ENCODE assay signal across 11 cellular contexts in the genomic region with DNA sequence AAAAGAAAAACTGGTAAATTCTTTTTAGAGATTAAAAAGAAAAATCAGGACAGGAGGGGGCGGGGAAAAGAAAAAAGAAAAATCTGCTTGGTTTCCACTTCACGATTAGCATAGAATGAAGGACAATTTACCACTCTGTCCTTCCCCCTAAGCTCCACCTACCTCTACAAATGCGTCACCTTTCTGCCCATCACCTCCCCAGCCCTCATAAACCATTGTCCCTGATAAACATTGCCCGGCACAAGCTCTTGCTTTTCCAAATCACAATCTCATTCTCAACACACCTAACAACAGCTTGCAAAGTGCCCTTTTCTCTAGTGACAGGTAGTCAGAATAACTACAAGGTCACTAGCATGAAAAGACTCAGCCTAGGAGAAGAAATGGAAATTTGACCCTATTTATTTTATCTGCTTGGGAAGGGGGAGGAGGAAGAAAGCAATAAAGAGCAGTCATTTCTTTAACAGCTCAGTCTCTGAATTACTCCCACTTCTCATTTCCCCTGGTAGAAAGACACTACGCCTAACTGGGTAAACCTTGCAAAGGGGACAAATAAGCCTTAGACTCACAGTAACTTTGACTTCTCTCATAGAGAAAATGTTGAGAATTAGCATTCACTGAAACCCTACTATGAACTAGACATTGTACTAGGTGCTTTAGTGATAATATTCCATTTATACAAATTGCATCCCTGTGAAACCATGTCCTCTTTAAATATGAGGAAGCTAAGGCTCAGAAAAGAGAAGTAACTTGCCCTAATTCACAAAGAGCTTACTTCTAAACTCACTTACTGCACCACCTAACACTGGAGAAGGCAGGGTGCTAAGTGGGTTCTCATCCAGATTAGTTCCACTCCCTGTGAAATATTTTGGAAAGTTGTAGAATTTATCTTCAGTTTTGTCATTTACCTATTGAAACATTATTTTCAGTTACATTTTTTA.
DNase-seq lines count a peak whose midpoint lies in the region; ATAC-seq and TF ChIP-seq lines count a peak whose summit lies in the region.
"Had no signal": no experiment of that assay in that cellular context is flagged by ENCODE, and none has a peak within 500 bp of the region (broad histone marks: within the 10 kb centered on the region; RNA-seq: fewer than 3 reads in every experiment).

No MANE protein-coding gene starts in this region.

- DNase-seq in Right ventricle myocardium superior (no peak), cardiac septum (ENCODE audit: low spot score) (no peak), SKM-1 (lab: John Stamatoyannopoulos, UW; ENCODE audit: unreplicated experiment) (peak; percentile 76), medulla oblongata (ENCODE audit: extremely low spot score) (peak; percentile 56), upper lobe of right lung (no peak), amniotic stem cell (lab: John Stamatoyannopoulos, UW) (no peak), G401 (ENCODE audit: low spot score) (no peak)
- no peak for DNase-seq in stimulated activated CD4-positive, alpha-beta T cell treated with anti-CD3 and anti-CD28 coated beads, Interleukin-2, amount 100 ng/mL, for 24 hours
- DNase-seq: DND-41, upper lobe of left lung had no signal

- no peaks in the 10 kb centered on the region for H3K36me3 ChIP-seq in upper lobe of right lung
- H3K36me3 ChIP-seq: upper lobe of left lung had no signal

- peak overlapping the region; percentile 32 for H3K27ac ChIP-seq in upper lobe of right lung

- intact Hi-C loops in Right ventricle myocardium superior (cut with DNase I), result no loop called here
- intact Hi-C loops in cardiac septum (cut with DNase I), result no loop called here
- intact Hi-C loops in upper lobe of right lung (cut with DNase I), result no loop called here

- H3K4me1 ChIP-seq in upper lobe of right lung, result no peaks in the 10 kb centered on the region

- TF ChIP-seq CTCF in upper lobe of right lung (IDR thresholded peaks at IDR 0.05), result no peak

- in situ Hi-C loops in G401 (cut with HindIII; ENCODE audit: low sequenced_read_pairs), result no loop called here

- H3K9me3 ChIP-seq in upper lobe of right lung, result no peaks in the 10 kb centered on the region
- H3K9me3 ChIP-seq: upper lobe of left lung had no signal

- no peaks in the 10 kb centered on the region for H3K27me3 ChIP-seq in upper lobe of right lung
- H3K27me3 ChIP-seq: upper lobe of left lung had no signal

- peak; percentile 48 for ATAC-seq in Right ventricle myocardium superior (ENCODE audit: poor library complexity)
- peak; percentile 82 for ATAC-seq in upper lobe of right lung
- ATAC-seq: esophagus mucosa had no signal

- no peak overlapping the region for H3K4me3 ChIP-seq in upper lobe of right lung
- H3K4me3 ChIP-seq: upper lobe of left lung had no signal

Comparison
In these comparisons a context has a peak if more than half of its experiments do, and no peak if none do; other contexts are left out.
1. DNase-seq: peak in SKM-1 (single experiment) and medulla oblongata (single experiment); none in Right ventricle myocardium superior (single experiment), cardiac septum (single experiment), upper lobe of right lung (single experiment), stimulated activated CD4-positive, alpha-beta T cell treated with anti-CD3 and anti-CD28 coated beads, Interleukin-2, amount 100 ng/mL, for 24 hours (0 of 2), amniotic stem cell (single experiment) and G401 (single experiment).